ENCODE assay signal across 22 cellular contexts in the genomic region with DNA sequence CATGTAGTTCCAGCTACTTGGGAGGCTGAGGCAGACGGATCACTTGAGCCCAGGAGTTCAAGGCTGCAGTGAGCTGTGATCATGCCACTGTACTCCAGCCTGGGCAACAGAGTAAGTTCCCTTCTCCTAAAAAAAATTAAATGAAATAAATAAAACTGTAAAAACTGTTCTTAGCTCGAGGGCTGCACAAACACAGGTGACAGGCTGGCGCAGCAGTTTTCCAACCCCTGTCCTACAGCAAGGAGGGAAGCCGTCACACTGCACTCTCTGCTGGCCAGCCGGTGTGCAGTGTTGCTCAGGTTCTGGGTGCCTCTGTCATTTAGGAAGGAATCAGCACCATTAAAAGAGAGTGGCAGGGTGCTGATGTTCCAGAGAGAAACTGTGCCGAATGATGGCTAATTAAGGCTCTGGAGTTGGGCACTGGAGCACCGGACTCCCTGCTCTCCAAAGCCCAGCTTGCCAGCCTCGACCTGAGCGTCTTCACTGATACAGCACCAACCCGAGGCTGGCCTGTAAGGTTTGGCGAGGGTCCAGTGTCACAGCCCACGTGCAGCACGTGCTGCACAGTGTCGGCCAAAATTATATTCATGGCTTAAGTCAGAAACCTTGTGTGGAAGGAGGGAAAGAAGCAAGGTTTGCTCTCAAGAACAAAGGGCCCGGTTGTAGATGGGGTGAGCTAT.
"Had no signal": no experiment of that assay in that cellular context is flagged by ENCODE, and none has a peak within 500 bp of the region (broad histone marks: within the 10 kb centered on the region; RNA-seq: fewer than 3 reads in every experiment).

No MANE protein-coding gene starts in this region.

- H3K27me3 ChIP-seq: Peyer's patch had no signal

- FAIRE-seq: HepG2 had no signal

- H3K27ac ChIP-seq: KMS-11, Peyer's patch had no signal

- H3K4me2 ChIP-seq: KMS-11, SK-N-SH had no signal

- H3K4me1 ChIP-seq: Peyer's patch had no signal

- H3K9me3 ChIP-seq: Peyer's patch, SK-N-SH had no signal

- H3K4me3 ChIP-seq: Peyer's patch had no signal

- H3K9ac ChIP-seq: KMS-11, SK-N-SH had no signal

- DNase-seq: IMR-90, Kasumi-1, MM.1S, NCI-H1092 treated with DMSO at 0.1 percent for 48 hours, NCI-H1436, NCI-H187, NCI-H2029, NCI-H2081 treated with DMSO at 0.1 percent for 48 hours, NCI-H2171, NCI-H226, NCI-H446, NCI-H510A, NCI-H524 treated with DMSO at 0.1 percent for 48 hours, NCI-H69, NCI-H774, PC-3, Peyer's patch, SHP77, SK-N-SH, SW 1271 had no signal

- H3K36me3 ChIP-seq: Peyer's patch had no signal

- ATAC-seq: HepG2, PC-3 had no signal
